Comparison of ENCODE assay signal across 9 cellular contexts in the genomic region with DNA sequence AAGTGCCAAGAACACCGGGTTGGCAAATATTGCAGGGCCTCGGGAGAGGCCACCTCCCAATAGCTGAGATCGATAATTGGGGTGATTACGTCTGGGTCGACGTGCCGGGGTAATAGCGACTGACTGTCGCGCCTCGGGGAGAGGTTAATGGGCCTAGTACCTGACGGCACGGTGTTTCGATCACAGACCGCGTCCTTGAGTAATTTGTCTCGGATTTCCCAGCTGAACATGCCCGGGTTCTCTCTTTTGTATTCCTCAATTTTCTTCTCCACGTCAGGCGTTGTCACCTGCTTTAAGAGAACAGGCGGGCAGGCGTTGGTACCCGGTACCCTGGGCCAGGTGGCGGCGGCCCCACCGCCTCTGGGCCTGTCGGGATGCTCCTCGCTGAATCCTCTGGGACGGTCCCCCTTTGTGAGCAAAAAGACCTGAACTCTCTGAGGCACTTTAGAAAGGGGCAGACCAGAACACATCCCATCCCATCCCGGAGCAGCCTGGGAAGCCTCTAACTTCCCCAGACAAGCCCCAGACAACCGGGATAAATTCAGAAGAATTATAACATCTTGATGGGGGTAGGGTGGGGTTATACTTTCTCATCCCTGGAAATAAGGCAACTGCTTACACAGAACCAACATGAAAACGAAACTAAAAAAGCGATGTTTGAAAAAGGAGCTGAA. TPM values are rescaled to one million over a fixed set of nuclear protein-coding genes. Genes with fewer than 3 reads are reported as not detected.
A peak's percentile ranks its signal among the peaks of the same experiment; 100 is the strongest.
DNase-seq lines count a peak whose midpoint lies in the region; ATAC-seq, FAIRE-seq and TF ChIP-seq lines count a peak whose summit lies in the region.
"Had no signal": no experiment of that assay in that cellular context is flagged by ENCODE, and none has a peak within 500 bp of the region (broad histone marks: within the 10 kb centered on the region; RNA-seq: fewer than 3 reads in every experiment).

No MANE protein-coding gene starts in this region.

- H2BK20ac ChIP-seq in H1 (ENCODE audit: low read length): no peak overlapping the region

- TF ChIP-seq CTCF in NB4 (IDR thresholded peaks at IDR 0.05; ENCODE audit: low read depth, low read length) (no peak), H1 (IDR thresholded peaks at IDR 0.05; ENCODE audit: control extremely low read depth in 1 of 3, insufficient read depth in 1 of 3, low read depth in 1 of 3, low read length in 3 of 3) (no peak), nephron progenitor cell (IDR thresholded peaks at IDR 0.05) (no peak), prostate gland (IDR thresholded peaks at IDR 0.05) (no peak)

- ATAC-seq in GM21619 (IDR thresholded peaks at IDR 0.05; ENCODE audit: unreplicated experiment) (no peak), left lobe of liver (no peak)

- H2AFZ ChIP-seq in H1 (ENCODE audit: low read length): no peak overlapping the region

- no peak overlapping the region for H4K8ac ChIP-seq in H1 (ENCODE audit: extremely low read depth, insufficient read depth, low read length)

- H2AK5ac ChIP-seq in H1 (ENCODE audit: low read depth, low read length): no peak overlapping the region

- no peak overlapping the region for H3K56ac ChIP-seq in H1 (replicated peaks; ENCODE audit: insufficient read length, low read depth, low read length)

- peak overlapping the region; percentile 74 for H3K27ac Mint-ChIP-seq in nephron progenitor cell

- H3K14ac ChIP-seq in H1 (ENCODE audit: insufficient read length): no peak overlapping the region

- CTCF ChIA-PET in H1 (lab: Charles Lee; ENCODE audit: partially characterized antibody): interaction anchor here (0.8 to 1.0 kb wide), 2 partner anchors 11 to 271 kb away, joined by 3 read pairs; no protein-coding TSS in a partner anchor

- H3K4me3 ChIP-seq in BLaER1 treated with 17β-estradiol and CSF1 and Interleukin-3, amounts not matched to agents 10 nM and 100 nM: peak overlapping the region in 5 of 10 experiments; percentile 4 to 42 (median 27); a peak in 7 of 20 replicates
- H3K4me3 ChIP-seq in NB4 (ENCODE audit: low read depth, low read length) (peak overlapping the region; percentile 38), H1 (ENCODE audit: extremely low read depth in 1 of 4, insufficient read depth in 2 of 4, low read depth in 3 of 4, low read length in 4 of 4) (peak overlapping the region in 2 of 4 experiments; percentile 2 to 33; a peak in 3 of 8 replicates), prostate gland (no peak overlapping the region)

- H3K27me3 Mint-ChIP-seq in nephron progenitor cell (ENCODE audit: low read depth, poor library complexity): peaks cover 81% of the 10 kb centered on the region

- no peak overlapping the region for H3K23ac ChIP-seq in H1 (ENCODE audit: insufficient read length)

- POLR2A ChIA-PET in H1 (lab: Charles Lee; ENCODE audit: partially characterized antibody): no interaction called here

- peaks cover 0 to 12% (median 0%) of the 10 kb centered on the region in 10 experiments; a peak in 4 of 20 replicates for H3K4me1 ChIP-seq in BLaER1 treated with 17β-estradiol and CSF1 and Interleukin-3, amounts not matched to agents 10 nM and 100 nM
- peaks cover 22 to 32% (median 28%) of the 10 kb centered on the region in 4 experiments for H3K4me1 ChIP-seq in H1 (replicated peaks in 1 of 4; ENCODE audit: control insufficient read depth in 3 of 4, insufficient read depth in 4 of 4, low read length in 3 of 4)
- no peaks in the 10 kb centered on the region for H3K4me1 ChIP-seq in prostate gland (replicated peaks)

- peaks cover 94% of the 10 kb centered on the region for H3K4me1 Mint-ChIP-seq in nephron progenitor cell

- no peak for DNase-seq in NB4 (ENCODE audit: low read depth)
- peak in 1 of 2 experiments; percentile 63 for DNase-seq in H1 (ENCODE audit: low read depth in 1 of 2, low spot score in 2 of 2)
- no peak for DNase-seq in nephron progenitor cell
- no peak for DNase-seq in prostate gland (ENCODE audit: low spot score)
- no peak for DNase-seq in NCI-H345 (lab: John Stamatoyannopoulos, UW)
- DNase-seq in left lobe of liver (ENCODE audit: low spot score): no peak
- DNase-seq: posterior cingulate gyrus had no signal

- H4K91ac ChIP-seq in H1 (replicated peaks; ENCODE audit: insufficient read length, low read length): no peak overlapping the region

- H3K9ac ChIP-seq in BLaER1 treated with 17β-estradiol and CSF1 and Interleukin-3, amounts not matched to agents 10 nM and 100 nM: no peak overlapping the region
- H3K9ac ChIP-seq in H1 (replicated peaks in 1 of 4; ENCODE audit: extremely low read depth in 1 of 4, low read depth in 3 of 4, low read length in 3 of 4): no peak overlapping the region

- H3K27ac ChIP-seq in BLaER1 treated with 17β-estradiol and CSF1 and Interleukin-3, amounts not matched to agents 10 nM and 100 nM: no peak overlapping the region
- H3K27ac ChIP-seq in H1 (ENCODE audit: low read depth, low read length) (no peak overlapping the region), prostate gland (no peak overlapping the region)

- peaks cover 99 to 100% (median 100%) of the 10 kb centered on the region in 11 experiments for H3K27me3 ChIP-seq in BLaER1 treated with 17β-estradiol and CSF1 and Interleukin-3, amounts not matched to agents 10 nM and 100 nM
- H3K27me3 ChIP-seq in H1 (replicated peaks in 1 of 4; ENCODE audit: control insufficient read depth in 3 of 4, extremely low read depth in 1 of 4, insufficient read depth in 3 of 4, low read length in 3 of 4) (peaks cover 86 to 98% (median 94%) of the 10 kb centered on the region in 4 experiments), prostate gland (replicated peaks; ENCODE audit: insufficient read depth) (peaks cover 74% of the 10 kb centered on the region)

- WGBS in H1 (ENCODE audit: extremely low coverage in 1 of 2, insufficient coverage in 1 of 2, insufficient read length in 1 of 2, insufficient replicate concordance in 2 of 2, low coverage in 1 of 2, low lambda C conversion rate in 2 of 2, missing lambda C conversion rate in 1 of 2), 2 experiments: 4% methylated on average over 32 of the region's 33 CpGs; no CpG with 5 or more reads in 1 of the 2 experiments
- 8% methylated on average over 33 of the region's 33 CpGs for WGBS in prostate gland

- H3K9me3 Mint-ChIP-seq in nephron progenitor cell: no peaks in the 10 kb centered on the region

- no peak for TF ChIP-seq RAD21 in H1 (IDR thresholded peaks at IDR 0.05 in 1 of 2, conservative IDR thresholded peaks at IDR 0.05 in 1 of 2; ENCODE audit: low read depth in 2 of 2, low read length in 2 of 2)

- H2BK5ac ChIP-seq in H1 (ENCODE audit: low read depth, low read length): no peak overlapping the region

- no peak overlapping the region for H3K4ac ChIP-seq in H1 (replicated peaks; ENCODE audit: insufficient read length, low read depth, low read length)

- no peaks in the 10 kb centered on the region for H3K36me3 Mint-ChIP-seq in nephron progenitor cell (ENCODE audit: low read depth)

- peak overlapping the region; percentile 80 for H3K4me3 Mint-ChIP-seq in nephron progenitor cell

- H3K36me3 ChIP-seq in BLaER1 treated with 17β-estradiol and CSF1 and Interleukin-3, amounts not matched to agents 10 nM and 100 nM: no peaks in the 10 kb centered on the region
- H3K36me3 ChIP-seq in H1 (ENCODE audit: control insufficient read depth in 2 of 4, insufficient read depth in 4 of 4, low read length in 3 of 4): no peaks in the 10 kb centered on the region; a peak in 1 of 8 replicates
- no peaks in the 10 kb centered on the region for H3K36me3 ChIP-seq in prostate gland

- no peak for TF ChIP-seq EP300 in H1 (IDR thresholded peaks at IDR 0.05; ENCODE audit: borderline replicate concordance in 1 of 2, low read depth in 2 of 2, low read length in 2 of 2)

- H4K5ac ChIP-seq in H1 (ENCODE audit: insufficient read length, low read depth, low read length): no peak overlapping the region

- peaks cover 6% of the 10 kb centered on the region; the same call in 1 of the 2 replicates for H3K23me2 ChIP-seq in H1 (ENCODE audit: low read depth, low read length)

- intact Hi-C loops in prostate gland (cut with DNase I): no loop called here

- H4K20me1 ChIP-seq in BLaER1 treated with 17β-estradiol and CSF1 and Interleukin-3, amounts not matched to agents 10 nM and 100 nM: peaks cover 0 to 6% (median 0%) of the 10 kb centered on the region in 11 experiments; a peak in 5 of 22 replicates
- peaks cover 10 to 40% of the 10 kb centered on the region in 2 experiments for H4K20me1 ChIP-seq in H1 (replicated peaks in 1 of 2; ENCODE audit: control insufficient read depth in 1 of 2, insufficient read depth in 2 of 2, low read length in 2 of 2)

- H3K18ac ChIP-seq in H1 (ENCODE audit: extremely low read depth, low read length): no peak overlapping the region

- no peaks in the 10 kb centered on the region for H3K79me1 ChIP-seq in H1 (ENCODE audit: low read depth, low read length)

- H2BK12ac ChIP-seq in H1 (ENCODE audit: low read depth, low read length): no peak overlapping the region

- peaks cover 43 to 75% (median 60%) of the 10 kb centered on the region in 11 experiments for H3K9me3 ChIP-seq in BLaER1 treated with 17β-estradiol and CSF1 and Interleukin-3, amounts not matched to agents 10 nM and 100 nM (replicated peaks in 1 of 11)
- no peaks in the 10 kb centered on the region for H3K9me3 ChIP-seq in H1 (ENCODE audit: insufficient read depth in 2 of 2, low read depth in 1 of 2, low read length in 1 of 2)
- H3K9me3 ChIP-seq in prostate gland: no peaks in the 10 kb centered on the region

- peak overlapping the region in 8 of 11 experiments; percentile 3 to 64 (median 13); a peak in 8 of 22 replicates for H3K4me2 ChIP-seq in BLaER1 treated with 17β-estradiol and CSF1 and Interleukin-3, amounts not matched to agents 10 nM and 100 nM
- peak overlapping the region; percentile 43 to 56 for H3K4me2 ChIP-seq in H1 (ENCODE audit: insufficient read depth in 1 of 2, low read depth in 2 of 2, low read length in 2 of 2)

- H3K79me2 ChIP-seq in H1 (ENCODE audit: control insufficient read depth in 1 of 2, insufficient read depth in 2 of 2, low read length in 2 of 2): no peaks in the 10 kb centered on the region

- TF ChIP-seq POLR2A in NB4 (IDR thresholded peaks at IDR 0.05; ENCODE audit: extremely low read depth, insufficient read length) (no peak), H1 (IDR thresholded peaks at IDR 0.05; ENCODE audit: control extremely low read depth in 1 of 2, low read depth in 2 of 2, low read length in 2 of 2) (no peak), prostate gland (IDR thresholded peaks at IDR 0.05) (no peak)

- peak overlapping the region; percentile 31; the same call in 1 of the 2 replicates for H2BK15ac ChIP-seq in H1 (ENCODE audit: low read length)

- FAIRE-seq in H1 (lab: Jason Lieb, UNC): no peak

- no peak overlapping the region for H2BK120ac ChIP-seq in H1 (replicated peaks; ENCODE audit: low read depth, low read length)

RNA-seq across cellular contexts. Expression of a gene that starts 3.3 kb away (rescaled TPM):
- not detected in 2 replicates for total RNA-seq in H1 (2021; fragmentation: NEBNext Ultra II Directional; extraction: Animal tissue kit (Norgen Biotek cat#: 25700))
- polyA plus RNA-seq in H1 (2011; rRNA removed): 0.33 and 0.35 TPM in 2 replicates
- polyA plus RNA-seq in H1 (2011; cell fraction: cytosol; rRNA removed): 0.13 TPM
- 1.0 TPM for polyA plus RNA-seq in H1 (2011; cell fraction: nucleus; rRNA removed)
- 0.18 to 0.59 TPM (median 0.23 TPM) in 4 replicates for polyA plus RNA-seq in H1 (2012, experiment 1 of 2)
- polyA plus RNA-seq in H1 (2012, experiment 2 of 2): 0.13 TPM
- polyA plus RNA-seq in H1 (2013, experiment 1 of 2): not detected
- polyA plus RNA-seq in H1 (2013, experiment 2 of 2): not detected
- polyA minus RNA-seq in H1 (2011; rRNA and poly(A)+ RNA removed): 0.69 TPM in 1 of 2 replicates, not detected in the other
- not detected for polyA minus RNA-seq in H1 (2011; cell fraction: cytosol; rRNA and poly(A)+ RNA removed)
- not detected for polyA minus RNA-seq in H1 (2011; cell fraction: nucleus; rRNA and poly(A)+ RNA removed)
- total RNA-seq in prostate gland (not detected), left lobe of liver (not detected)
